Comparison of ENCODE assay signal across 13 cellular contexts in the genomic region with DNA sequence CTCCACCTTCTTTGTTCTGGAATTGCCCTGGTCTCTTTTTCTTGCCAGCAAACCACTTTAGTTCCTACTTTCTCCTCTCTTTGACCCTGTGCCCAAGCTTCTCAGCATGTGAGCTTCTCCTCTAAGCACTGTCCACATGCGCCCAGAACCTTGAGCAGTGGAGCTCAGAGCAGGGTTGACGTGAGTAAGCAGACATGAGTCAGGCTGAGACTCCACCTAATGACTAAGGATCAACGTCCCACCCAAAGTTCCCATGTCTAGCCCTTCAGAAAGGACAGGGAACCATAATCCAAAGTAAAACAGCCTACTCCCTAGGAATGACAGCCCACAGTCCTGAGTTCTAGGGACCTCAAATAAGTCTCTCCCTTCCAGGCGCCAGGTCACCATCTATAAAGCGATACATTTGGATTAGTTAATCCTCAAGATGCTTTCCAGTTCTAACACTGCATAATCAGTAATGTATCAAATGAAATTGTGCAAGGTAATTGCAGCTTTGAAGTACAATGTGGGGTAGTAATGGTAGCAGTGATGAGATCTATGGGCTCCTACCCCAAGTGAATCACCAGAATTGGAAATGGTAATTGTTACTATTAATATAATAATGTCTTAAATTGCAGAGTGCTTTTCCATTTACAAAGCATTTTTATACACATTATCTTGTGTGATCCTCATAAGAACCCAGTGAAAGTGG. TPM values are rescaled to one million over a fixed set of nuclear protein-coding genes. Genes with fewer than 3 reads are reported as not detected.
DNase-seq lines count a peak whose midpoint lies in the region; ATAC-seq, FAIRE-seq and TF ChIP-seq lines count a peak whose summit lies in the region.
"Had no signal": no experiment of that assay in that cellular context is flagged by ENCODE, and none has a peak within 500 bp of the region (broad histone marks: within the 10 kb centered on the region; RNA-seq: fewer than 3 reads in every experiment).

No MANE protein-coding gene starts in this region.

- no peaks in the 10 kb centered on the region for H4K20me1 ChIP-seq in K562 (replicated peaks; ENCODE audit: control insufficient read depth, insufficient read depth, low read length)

- intact Hi-C loops in natural killer cell (cut with micrococcal nuclease) (no loop called here), K562 (cut with micrococcal nuclease) (no loop called here), left colon (cut with DNase I, micrococcal nuclease) (no loop called here), aorta (cut with DNase I) (loop anchor here (5.0 kb wide), 2 partner anchors 39 to 171 kb away; no protein-coding TSS in a partner anchor)

- no TSS peak for BruUV-seq in K562 (replicated peaks; lab: Mats Ljungman, UMichigan)

- H3K27ac Mint-ChIP-seq in natural killer cell treated with Interleukin-12 subunit alpha and Interleukin-12 subunit beta and Interleukin-15 and Interleukin-18, amount 100 ng/mL, for 72 hours, result no peak overlapping the region
- no peak overlapping the region for H3K27ac Mint-ChIP-seq in natural killer cell
- H3K27ac Mint-ChIP-seq: stimulated activated naive CD8-positive, alpha-beta T cell treated with anti-CD3 and anti-CD28 coated beads, Interleukin-15, Interleukin-2, amounts not matched to agents 100 ng/mL and 50 ng/mL, for 24 hours; T-helper 1 cell treated with Interleukin-12 subunit alpha and Interleukin-12 subunit beta and Interleukin-4 antibody, amounts not matched to agents 30 μg/mL and 1 μg/mL, for 36 hours had no signal

- peak; percentile 35 for DNase-seq in natural killer cell treated with Interleukin-12 subunit alpha and Interleukin-12 subunit beta and Interleukin-15 and Interleukin-18, amount 100 ng/mL, for 72 hours (ENCODE audit: low spot score)
- no peak for DNase-seq in natural killer cell
- DNase-seq in K562 (ENCODE audit: extremely low read depth in 1 of 4, low spot score in 3 of 4), result peak in 2 of 4 experiments; percentile 15 to 27
- peak in 1 of 2 donors; percentile 57 for DNase-seq in left colon
- peak; percentile 78 to 81 for DNase-seq in aorta
- no peak for DNase-seq in NOMO-1 treated with DMSO at 0.1 percent for 48 hours (lab: John Stamatoyannopoulos, UW; ENCODE audit: unreplicated experiment)
- DNase-seq in GM13976 (ENCODE audit: low spot score), result no peak
- DNase-seq: activated effector memory CD4-positive, alpha-beta T cell treated with anti-CD3 and anti-CD28 coated beads, Interleukin-2, amount 50 U/mL, for 16 hours; NCI-H1417 had no signal

- H3K9ac ChIP-seq in K562 (ENCODE audit: insufficient read depth in 1 of 2, low read depth in 2 of 2, low read length in 2 of 2), result no peak overlapping the region

- TF ChIP-seq CTCF in natural killer cell (IDR thresholded peaks at IDR 0.05) (no peak), K562 (IDR thresholded peaks at IDR 0.05 in 2 of 3, conservative IDR thresholded peaks at IDR 0.05 in 1 of 3; ENCODE audit: insufficient read depth in 2 of 3, low read depth in 1 of 3, low read length in 3 of 3) (no peak), GM13976 (IDR thresholded peaks at IDR 0.05; ENCODE audit: borderline replicate concordance, control extremely low read depth, extremely low read depth, insufficient read depth, missing control alignments) (no peak)

- ATAC-seq in natural killer cell treated with Interleukin-12 subunit alpha and Interleukin-12 subunit beta and Interleukin-15 and Interleukin-18, amount 100 ng/mL, for 72 hours, result peak in 1 of 2 donors; percentile 40
- no peak for ATAC-seq in natural killer cell
- ATAC-seq in K562, result peak; percentile 67
- peak; percentile 95 for ATAC-seq in left colon
- ATAC-seq in aorta (ENCODE audit: low FRiP score), result peak; percentile 73
- ATAC-seq in GM18868 (IDR thresholded peaks at IDR 0.05; ENCODE audit: unreplicated experiment), result no peak

- H3K9me3 ChIP-seq in K562 (replicated peaks; ENCODE audit: control insufficient read depth, insufficient read depth, low read depth, low read length) (no peaks in the 10 kb centered on the region), aorta (ENCODE audit: control insufficient read depth, low read length) (no peaks in the 10 kb centered on the region)

- no peak for TF ChIP-seq POLR2A in K562 (conservative IDR thresholded peaks at IDR 0.05)

- WGBS in K562 (ENCODE audit: insufficient coverage, low coverage, missing lambda C conversion rate), result 1% methylated on average over 5 of the region's 5 CpGs
- WGBS in aorta, 2 donors, result 43 to 49% methylated on average over 5 of the region's 5 CpGs

- CTCF ChIA-PET in K562 (lab: Yijun Ruan, JAX; ENCODE audit: low intra/inter-chr PET ratio), result no interaction called here

- H3K27ac ChIP-seq in K562 (ENCODE audit: extremely low read depth, low read depth, low read length) (no peak overlapping the region; the same call in 2 of the 3 replicates), aorta (ENCODE audit: low read depth in 1 of 2, low read length in 2 of 2) (peak overlapping the region in 1 of 2 donors; percentile 67)
- H3K27ac ChIP-seq: C4-2B had no signal

- no peaks in the 10 kb centered on the region for H3K36me3 Mint-ChIP-seq in natural killer cell treated with Interleukin-12 subunit alpha and Interleukin-12 subunit beta and Interleukin-15 and Interleukin-18, amount 100 ng/mL, for 72 hours
- no peaks in the 10 kb centered on the region for H3K36me3 Mint-ChIP-seq in natural killer cell

- peak overlapping the region; percentile 49; the same call in 1 of the 2 replicates for H2AFZ ChIP-seq in K562 (ENCODE audit: low read depth, low read length)

- H3K4me3 Mint-ChIP-seq in natural killer cell treated with Interleukin-12 subunit alpha and Interleukin-12 subunit beta and Interleukin-15 and Interleukin-18, amount 100 ng/mL, for 72 hours, result no peak overlapping the region
- no peak overlapping the region for H3K4me3 Mint-ChIP-seq in natural killer cell
- H3K4me3 Mint-ChIP-seq: stimulated activated naive CD8-positive, alpha-beta T cell treated with anti-CD3 and anti-CD28 coated beads, Interleukin-15, Interleukin-2, amounts not matched to agents 100 ng/mL and 50 ng/mL, for 24 hours; T-helper 1 cell treated with Interleukin-12 subunit alpha and Interleukin-12 subunit beta and Interleukin-4 antibody, amounts not matched to agents 30 μg/mL and 1 μg/mL, for 36 hours had no signal

- H3K4me2 ChIP-seq in K562 (ENCODE audit: insufficient read depth, low read length), result no peak overlapping the region; the same call in 1 of the 2 replicates

- no peaks in the 10 kb centered on the region for H3K27me3 Mint-ChIP-seq in natural killer cell treated with Interleukin-12 subunit alpha and Interleukin-12 subunit beta and Interleukin-15 and Interleukin-18, amount 100 ng/mL, for 72 hours
- H3K27me3 Mint-ChIP-seq in natural killer cell (ENCODE audit: low read depth in 2 of 2), result peaks cover 4 to 13% of the 10 kb centered on the region in 2 donors

- H3K27me3 ChIP-seq in K562 (ENCODE audit: control insufficient read depth in 2 of 2, insufficient read depth in 2 of 2, low read length in 2 of 2) (peaks cover 8 to 15% of the 10 kb centered on the region in 2 experiments; a peak in 4 of 5 replicates), aorta (ENCODE audit: control insufficient read depth in 1 of 2, insufficient read depth in 2 of 2, low read length in 1 of 2) (no peaks in the 10 kb centered on the region)

- TF ChIP-seq EP300 in K562 (IDR thresholded peaks at IDR 0.05; ENCODE audit: low read length), result no peak

- peaks cover 3% of the 10 kb centered on the region for H3K9me3 Mint-ChIP-seq in natural killer cell treated with Interleukin-12 subunit alpha and Interleukin-12 subunit beta and Interleukin-15 and Interleukin-18, amount 100 ng/mL, for 72 hours
- H3K9me3 Mint-ChIP-seq in natural killer cell, result no peaks in the 10 kb centered on the region
- H3K9me3 Mint-ChIP-seq: stimulated activated naive CD8-positive, alpha-beta T cell treated with anti-CD3 and anti-CD28 coated beads, Interleukin-15, Interleukin-2, amounts not matched to agents 100 ng/mL and 50 ng/mL, for 24 hours; T-helper 1 cell treated with Interleukin-12 subunit alpha and Interleukin-12 subunit beta and Interleukin-4 antibody, amounts not matched to agents 30 μg/mL and 1 μg/mL, for 36 hours had no signal

- FAIRE-seq in K562 (lab: Jason Lieb, UNC), result no peak

- no peak overlapping the region for H3K4me3 ChIP-seq in K562
- H3K4me3 ChIP-seq in aorta (ENCODE audit: low read length in 2 of 2), result no peak overlapping the region

- no peak for TF ChIP-seq RAD21 in K562 (CRISPR knock-in tag; conservative IDR thresholded peaks at IDR 0.05 in 1 of 2, IDR thresholded peaks at IDR 0.05 in 1 of 2)

- H3K4me1 ChIP-seq in K562 (replicated peaks in 1 of 2; ENCODE audit: control insufficient read depth in 2 of 2, insufficient read depth in 2 of 2, low read length in 2 of 2), result no peaks in the 10 kb centered on the region; a peak in 2 of 5 replicates
- H3K4me1 ChIP-seq in aorta (ENCODE audit: control insufficient read depth in 1 of 2, insufficient read depth in 2 of 2, low read length in 2 of 2), result peaks cover 0 to 3% of the 10 kb centered on the region in 2 donors

- H3K9me1 ChIP-seq in K562 (ENCODE audit: control insufficient read depth, insufficient read depth, low read length), result no peaks in the 10 kb centered on the region

- H3K36me3 ChIP-seq in K562 (ENCODE audit: control insufficient read depth, insufficient read depth, low read length) (no peaks in the 10 kb centered on the region), aorta (ENCODE audit: control insufficient read depth in 1 of 2, insufficient read depth in 2 of 2, low read length in 1 of 2) (no peaks in the 10 kb centered on the region)

- POLR2A ChIA-PET in K562 (lab: Yijun Ruan, JAX), result no interaction called here

- in situ Hi-C loops in K562 (cut with MboI) (no loop called here), GM13976 (cut with MboI; ENCODE audit: low sequenced_read_pairs, unreplicated experiment) (no loop called here)

- H3K79me2 ChIP-seq in K562 (ENCODE audit: control insufficient read depth, insufficient read depth, low read length), result no peaks in the 10 kb centered on the region

- no peaks in the 10 kb centered on the region for H3K4me1 Mint-ChIP-seq in natural killer cell treated with Interleukin-12 subunit alpha and Interleukin-12 subunit beta and Interleukin-15 and Interleukin-18, amount 100 ng/mL, for 72 hours (ENCODE audit: low read depth in 2 of 2)
- H3K4me1 Mint-ChIP-seq in natural killer cell, result no peaks in the 10 kb centered on the region

RNA-seq across cellular contexts. Expression of a gene that starts 44.5 kb away (rescaled TPM):
- total RNA-seq in natural killer cell treated with Interleukin-12 subunit alpha and Interleukin-12 subunit beta and Interleukin-15 and Interleukin-18, amount 100 ng/mL, for 72 hours, result 1 to 10 TPM in 1 of 2 donors, not detected in 1; 2.8 TPM
- total RNA-seq in natural killer cell (1 to 10 TPM in 1 of 3 donors, under 1 TPM in 2; 0.40 to 1.8 (median 0.63) TPM), K562 (2014; rRNA removed) (0.20 TPM in 1 of 2 replicates, not detected in the other), K562 (2014; rRNA removed; fragmentation: Illumina TruSeq; extraction: Trizol) (0.15 and 0.41 TPM in 2 replicates), K562 (2015; rRNA removed; fragmentation: Illumina TruSeq; extraction: Trizol) (0.08 and 0.18 TPM in 2 replicates), K562 (2021) (0.27 and 0.95 TPM in 2 replicates), left colon (10 to 100 TPM; 49.9 to 76.2 TPM), aorta (100 to 1,000 TPM; 144 to 163 TPM)
- 0.69 and 1.8 TPM in 2 replicates for total RNA-seq in K562 (2011; cell fraction: chromatin; rRNA removed; ENCODE audit: low replicate concordance)
- total RNA-seq in K562 (2011; cell fraction: nucleolus; rRNA removed), result 0.50 and 0.79 TPM in 2 replicates
- total RNA-seq in K562 (2011; cell fraction: nucleoplasm; rRNA removed), result 0.46 and 0.81 TPM in 2 replicates
- polyA plus RNA-seq in K562 (2011; rRNA removed) (0.01 and 0.04 TPM in 2 replicates), K562 (2014; fragmentation: Illumina TruSeq; extraction: Trizol) (0.04 and 0.06 TPM in 2 replicates), K562 (2014; fragmentation: Nextera tagmentation; extraction: Ambion mirVana) (not detected), K562 (2014; rRNA removed) (not detected in 2 replicates), aorta (100 to 1,000 TPM in 1 of 2 donors, 10 to 100 TPM in 1; 36.8 to 106 TPM)
- 0.01 TPM in 1 of 2 replicates, not detected in the other for polyA plus RNA-seq in K562 (2011; cell fraction: cytosol; rRNA removed)
- polyA plus RNA-seq in K562 (2011; cell fraction: nucleus; rRNA removed), result 0.11 and 0.13 TPM in 2 replicates
- 0.04 and 0.84 TPM in 2 replicates for polyA plus RNA-seq in K562 (2012)
- 0.12 and 0.14 TPM in 2 replicates for polyA minus RNA-seq in K562 (2011; rRNA and poly(A)+ RNA removed)
- not detected in 2 replicates for polyA minus RNA-seq in K562 (2011; cell fraction: cytosol; rRNA and poly(A)+ RNA removed)
- 0.13 and 0.33 TPM in 2 replicates for polyA minus RNA-seq in K562 (2011; cell fraction: nucleus; rRNA and poly(A)+ RNA removed)

Comparison
In these comparisons a context has a peak if more than half of its experiments do, and no peak if none do; other contexts are left out.
1. DNase-seq: peak in natural killer cell treated with Interleukin-12 subunit alpha and Interleukin-12 subunit beta and Interleukin-15 and Interleukin-18, amount 100 ng/mL, for 72 hours (single experiment) and aorta (2 of 2); none in natural killer cell (single experiment), NOMO-1 treated with DMSO at 0.1 percent for 48 hours (single experiment) and GM13976 (single experiment).
2. ATAC-seq: peak in K562 (single experiment), left colon (single experiment) and aorta (single experiment); none in natural killer cell (0 of 3) and GM18868 (single experiment).
3. RNA of a gene that starts 44.5 kb away (total RNA-seq): 144 to 163 TPM in aorta and 49.9 to 76.2 TPM in left colon; 2.8 TPM in natural killer cell treated with Interleukin-12 subunit alpha and Interleukin-12 subunit beta and Interleukin-15 and Interleukin-18, amount 100 ng/mL, for 72 hours, 0.40 to 1.8 TPM in natural killer cell and 0.08 to 1.8 TPM in K562; every median in the first group is over 10 times any median in the second.
4. intact Hi-C loops: an anchor here in aorta (5.0 kb wide); none called in natural killer cell, K562 and left colon.